In the genomic region with DNA sequence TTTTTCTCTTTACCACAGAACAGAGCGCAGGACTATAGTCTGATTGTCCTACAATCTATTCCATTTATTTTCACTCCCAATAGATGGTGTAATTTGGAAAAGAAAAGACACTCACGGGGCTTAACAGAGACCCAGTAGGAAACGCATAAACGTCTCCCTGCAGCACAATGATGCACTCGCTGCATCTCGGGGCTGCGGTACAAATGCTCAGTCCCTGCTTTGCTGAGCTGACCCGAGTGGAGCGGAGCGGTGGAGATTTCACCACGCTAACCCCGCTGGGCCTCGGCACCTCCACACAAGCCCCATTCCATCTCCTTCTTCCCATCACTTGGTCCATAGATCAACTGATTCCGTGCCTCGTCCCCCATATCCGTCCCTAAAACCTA, we compare ENCODE assay signal across 8 cellular contexts. TPM values are rescaled to one million over a fixed set of nuclear protein-coding genes. Genes with fewer than 3 reads are reported as not detected.
DNase-seq lines count a peak whose midpoint lies in the region; ATAC-seq and TF ChIP-seq lines count a peak whose summit lies in the region.

No MANE protein-coding gene starts in this region.

- POLR2A ChIA-PET in AG04450 (lab: Yijun Ruan, JAX), result interaction anchor here (0.6 kb wide), 1 partner anchor 541 kb away, joined by 3 read pairs; a partner anchor contains a TSS
- POLR2A ChIA-PET in naive thymus-derived CD8-positive, alpha-beta T cell (lab: Charles Lee), result no interaction called here

- no peaks in the 10 kb centered on the region for H3K27me3 ChIP-seq in AG04450 (ENCODE audit: control insufficient read depth, insufficient read depth, low read length)
- H3K27me3 ChIP-seq in dorsolateral prefrontal cortex, result no peaks in the 10 kb centered on the region

- H3K4me1 Mint-ChIP-seq in HFFc6 (ENCODE audit: low read depth), result peaks cover 15% of the 10 kb centered on the region
- peaks cover 15 to 36% (median 22%) of the 10 kb centered on the region in 4 donors for H3K4me1 Mint-ChIP-seq in naive thymus-derived CD8-positive, alpha-beta T cell

- DNase-seq in AG04450 (ENCODE audit: low read depth, low spot score), result no peak
- no peak for DNase-seq in HFFc6
- DNase-seq in dorsolateral prefrontal cortex, result peak in 7 of 10 donors; percentile 43 to 60 (median 52)
- peak in 1 of 10 donors; percentile 5 for DNase-seq in naive thymus-derived CD8-positive, alpha-beta T cell
- DNase-seq in lower leg skin (ENCODE audit: low spot score in 2 of 2), result no peak
- no peak for DNase-seq in stimulated activated CD4-positive, alpha-beta T cell treated with anti-CD3 and anti-CD28 coated beads, Interleukin-4, amount 100 ng/mL, for 4 hours
- DNase-seq in HUDEP-2 (lab: John Stamatoyannopoulos, UW; ENCODE audit: unreplicated experiment in 76 of 76), result no peak

- TF ChIP-seq CTCF in AG04450 (IDR thresholded peaks at IDR 0.05; ENCODE audit: low read depth, low read length), result no peak
- TF ChIP-seq CTCF in HFFc6 (IDR thresholded peaks at IDR 0.05), result no peak
- no peak for TF ChIP-seq CTCF in dorsolateral prefrontal cortex (IDR thresholded peaks at IDR 0.05 in 54 of 56, conservative IDR thresholded peaks at IDR 0.05 in 2 of 56; ENCODE audit: low read depth in 1 of 56, partially characterized antibody in 56 of 56)
- TF ChIP-seq CTCF in lower leg skin (IDR thresholded peaks at IDR 0.05), result no peak

- no peak overlapping the region for H3K27ac ChIP-seq in AG04450 (ENCODE audit: low read depth, low read length)
- H3K27ac ChIP-seq in dorsolateral prefrontal cortex, result peak overlapping the region; percentile 79 to 99 (median 97)

- no peak for TF ChIP-seq POLR2A in lower leg skin (IDR thresholded peaks at IDR 0.05)

- no peaks in the 10 kb centered on the region; the same call in 1 of the 2 replicates for H3K9me3 ChIP-seq in AG04450 (ENCODE audit: control insufficient read depth, insufficient read depth, low read length)

- intact Hi-C loops in dorsolateral prefrontal cortex (cut with DNase I) (loop anchor here (2.0 to 10.0 kb wide), 5 partner anchors 14 to 540 kb away; a partner anchor contains a TSS), lower leg skin (cut with DNase I; ENCODE audit: low total_unique reads) (no loop called here)

- H3K4me3 ChIP-seq in AG04450 (ENCODE audit: low read depth, low read length) (peak overlapping the region; percentile 77), dorsolateral prefrontal cortex (peak overlapping the region; percentile 51 to 93 (median 80)), lower leg skin (ENCODE audit: low read depth, poor library complexity, severe bottlenecking) (no peak overlapping the region)

- peak overlapping the region; percentile 86 for H3K4me3 Mint-ChIP-seq in HFFc6
- H3K4me3 Mint-ChIP-seq in naive thymus-derived CD8-positive, alpha-beta T cell, result peak overlapping the region; percentile 71 to 94 (median 90)

- CTCF ChIA-PET in AG04450 (lab: Charles Lee), result no interaction called here

- 22 to 24% methylated on average over 16 of the region's 16 CpGs for WGBS in lower leg skin, 2 donors

- H3K27me3 Mint-ChIP-seq in HFFc6 (ENCODE audit: insufficient read depth), result peaks cover 21% of the 10 kb centered on the region
- peaks cover 31 to 63% (median 44%) of the 10 kb centered on the region in 5 donors for H3K27me3 Mint-ChIP-seq in naive thymus-derived CD8-positive, alpha-beta T cell

- ATAC-seq in naive thymus-derived CD8-positive, alpha-beta T cell, result peak; percentile 29 to 35
- ATAC-seq in HG03280 (IDR thresholded peaks at IDR 0.05; ENCODE audit: unreplicated experiment), result no peak

- peak overlapping the region; percentile 42; the same call in 1 of the 2 replicates for H3K27ac Mint-ChIP-seq in HFFc6
- H3K27ac Mint-ChIP-seq in naive thymus-derived CD8-positive, alpha-beta T cell, result peak overlapping the region in 5 of 10 donors; percentile 4 to 52 (median 24)

- no peaks in the 10 kb centered on the region for H3K9me3 Mint-ChIP-seq in HFFc6
- H3K9me3 Mint-ChIP-seq in naive thymus-derived CD8-positive, alpha-beta T cell, result no peaks in the 10 kb centered on the region

- no peaks in the 10 kb centered on the region for H3K36me3 Mint-ChIP-seq in HFFc6 (ENCODE audit: low read depth)
- peaks cover 0 to 4% (median 2%) of the 10 kb centered on the region in 3 donors for H3K36me3 Mint-ChIP-seq in naive thymus-derived CD8-positive, alpha-beta T cell

RNA-seq across cellular contexts. Expression of a gene that starts 1.5 kb away (rescaled TPM):
- polyA plus RNA-seq in AG04450 (2011; rRNA removed), result 61.9 and 63.9 TPM in 2 replicates
- polyA minus RNA-seq in AG04450 (2011; rRNA and poly(A)+ RNA removed), result 21.5 and 32.2 TPM in 2 replicates
- total RNA-seq in HFFc6 (2021; fragmentation: NEBNext Ultra II Directional; extraction: Animal tissue kit (Norgen Biotek cat#: 25700)), result 10 to 100 TPM in 3 of 6 experiments, 1 to 10 TPM in 3; 9.2 to 11.3 (median 10.0) TPM
- total RNA-seq in dorsolateral prefrontal cortex, result 100 to 1,000 TPM; 271 to 977 (median 455) TPM
- total RNA-seq in naive thymus-derived CD8-positive, alpha-beta T cell, result not detected
- polyA plus RNA-seq in naive thymus-derived CD8-positive, alpha-beta T cell, result 10 to 100 TPM in 1 of 3 donors, 1 to 10 TPM in 2; 1.1 to 11.6 (median 1.7) TPM
- 10 to 100 TPM in 1 of 4 donors, 1 to 10 TPM in 3; 3.9 to 13.3 (median 5.7) TPM for total RNA-seq in lower leg skin

Comparison
In these comparisons a context has a peak if more than half of its experiments do, and no peak if none do; other contexts are left out.
1. DNase-seq: peak in dorsolateral prefrontal cortex (7 of 10); none in AG04450 (single experiment), HFFc6 (single experiment), lower leg skin (0 of 2), stimulated activated CD4-positive, alpha-beta T cell treated with anti-CD3 and anti-CD28 coated beads, Interleukin-4, amount 100 ng/mL, for 4 hours (0 of 2) and HUDEP-2 (0 of 76).
2. RNA of a gene that starts 1.5 kb away (total RNA-seq): 271 to 977 TPM in dorsolateral prefrontal cortex; 9.2 to 11.3 TPM in HFFc6, 3.9 to 13.3 TPM in lower leg skin and not detected in naive thymus-derived CD8-positive, alpha-beta T cell; every median in the first group is over 10 times any median in the second.